In the genomic region with DNA sequence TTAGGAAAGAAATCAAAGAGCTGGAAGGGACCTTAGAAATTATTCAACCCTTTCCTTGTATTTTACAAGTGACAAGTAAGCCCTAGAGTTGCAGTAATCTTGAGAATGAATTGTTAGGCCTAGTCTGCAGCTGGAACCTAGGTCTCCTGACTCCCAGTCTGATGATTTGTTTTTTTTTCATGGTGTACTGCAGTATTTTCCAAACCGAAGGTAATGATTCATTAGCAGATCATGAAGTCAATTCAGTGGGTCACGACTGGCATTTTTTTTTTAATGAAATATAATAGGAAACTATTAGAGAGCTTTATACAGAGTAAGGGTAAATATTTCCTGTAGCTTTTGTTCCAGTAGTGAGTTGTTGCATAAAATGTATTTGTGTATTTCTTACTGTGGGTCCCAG, we compare ENCODE assay signal across 31 cellular contexts. TPM values are rescaled to one million over a fixed set of nuclear protein-coding genes. Genes with fewer than 3 reads are reported as not detected.
A peak's percentile ranks its signal among the peaks of the same experiment; 100 is the strongest.
DNase-seq lines count a peak whose midpoint lies in the region; ATAC-seq and TF ChIP-seq lines count a peak whose summit lies in the region.
"Had no signal": no experiment of that assay in that cellular context is flagged by ENCODE, and none has a peak within 500 bp of the region (broad histone marks: within the 10 kb centered on the region; RNA-seq: fewer than 3 reads in every experiment).

No MANE protein-coding gene starts in this region.

- peaks cover 8% of the 10 kb centered on the region; the same call in 1 of the 2 replicates for H3K36me3 Mint-ChIP-seq in HFFc6 (ENCODE audit: low read depth)

- no peaks in the 10 kb centered on the region for H3K36me3 ChIP-seq in ascending aorta
- peaks cover 0 to 8% (median 3%) of the 10 kb centered on the region in 5 donors for H3K36me3 ChIP-seq in subcutaneous abdominal adipose tissue (ENCODE audit: control insufficient read depth in 5 of 5, insufficient read depth in 5 of 5, low read length in 5 of 5)
- H3K36me3 ChIP-seq: brain microvascular endothelial cell had no signal

- peaks cover 0 to 31% of the 10 kb centered on the region in 2 donors for H3K4me1 ChIP-seq in ascending aorta
- peaks cover 1 to 36% (median 34%) of the 10 kb centered on the region in 5 donors for H3K4me1 ChIP-seq in subcutaneous abdominal adipose tissue (ENCODE audit: control insufficient read depth in 5 of 5, insufficient read depth in 5 of 5, low read length in 5 of 5)

- no peak for TF ChIP-seq CTCF in HFFc6 (IDR thresholded peaks at IDR 0.05)
- TF ChIP-seq CTCF in ascending aorta (IDR thresholded peaks at IDR 0.05) = no peak

- no peak overlapping the region for H3K9ac ChIP-seq in subcutaneous abdominal adipose tissue (ENCODE audit: low read length in 5 of 5)

- no peak for ATAC-seq in HG03354 (IDR thresholded peaks at IDR 0.05; ENCODE audit: poor library complexity, severe bottlenecking, unreplicated experiment)
- ATAC-seq: activated T-cell treated with anti-CD3 and anti-CD28 coated beads, Interleukin-2, amount 50 U/mL, for 4 hours; GM23338; left colon; psoas muscle had no signal

- H3K9me3 Mint-ChIP-seq in HFFc6 = no peaks in the 10 kb centered on the region
- H3K9me3 Mint-ChIP-seq: activated B cell treated with CpG ODN at 0.5 μM for 24 hours; activated T-cell treated with anti-CD3 and anti-CD28 coated beads, Interleukin-2, amount 50 U/mL, for 4 hours; GM23338 had no signal

- peak overlapping the region; percentile 69 for H3K27ac Mint-ChIP-seq in HFFc6
- H3K27ac Mint-ChIP-seq: activated B cell treated with CpG ODN at 0.5 μM for 24 hours, GM23338 had no signal

- no peaks in the 10 kb centered on the region for H3K9me3 ChIP-seq in ascending aorta
- H3K9me3 ChIP-seq in subcutaneous abdominal adipose tissue (ENCODE audit: control insufficient read depth in 5 of 5, low read length in 5 of 5) = no peaks in the 10 kb centered on the region
- H3K9me3 ChIP-seq: psoas muscle, stomach, transverse colon had no signal

- intact Hi-C loops in ascending aorta (cut with DNase I) = no loop called here

- H3K27me3 ChIP-seq in ascending aorta = no peaks in the 10 kb centered on the region
- H3K27me3 ChIP-seq in subcutaneous abdominal adipose tissue (ENCODE audit: control insufficient read depth in 5 of 5, insufficient read depth in 4 of 5, low read length in 5 of 5) = no peaks in the 10 kb centered on the region
- H3K27me3 ChIP-seq: brain microvascular endothelial cell, stomach, transverse colon had no signal

- peaks cover 50% of the 10 kb centered on the region for H3K4me1 Mint-ChIP-seq in HFFc6 (ENCODE audit: low read depth)
- H3K4me1 Mint-ChIP-seq: activated B cell treated with CpG ODN at 0.5 μM for 24 hours had no signal

- H3K4me3 ChIP-seq in ascending aorta (no peak overlapping the region), subcutaneous abdominal adipose tissue (ENCODE audit: low read depth in 1 of 5, low read length in 5 of 5) (no peak overlapping the region)
- H3K4me3 ChIP-seq: GM23338, psoas muscle, stomach, transverse colon had no signal

- DNase-seq in HFFc6 = peak; percentile 18
- DNase-seq in ascending aorta (ENCODE audit: low spot score in 2 of 2) = no peak
- peak; percentile 77 for DNase-seq in iris pigment epithelial cell (ENCODE audit: low read depth)
- DNase-seq in DMS53 (lab: John Stamatoyannopoulos, UW) = no peak
- no peak for DNase-seq in stimulated activated CD4-positive, alpha-beta T cell treated with anti-CD3 and anti-CD28 coated beads, Interleukin-15, amount 100 ng/mL, for 24 hours
- DNase-seq: activated B cell treated with CpG ODN at 0.5 μM for 24 hours; activated CD4-positive, alpha-beta T cell treated with anti-CD3 and anti-CD28 coated beads, Interleukin-2, amount 50 U/mL, for 1 hour; activated T-cell treated with anti-CD3 and anti-CD28 coated beads, Interleukin-2, amount 50 U/mL, for 4 hours; brain microvascular endothelial cell; C1 segment of cervical spinal cord; COR-L47; DMS79 treated with DMSO at 0.1 percent for 48 hours; effector memory CD4-positive, alpha-beta T cell; erythroblast; foreskin melanocyte; left colon; NCI-H1092; NCI-H1694 treated with DMSO at 0.1 percent for 48 hours; NCI-H2171; NCI-H510A treated with DMSO at 0.1 percent for 48 hours; psoas muscle; SHP77 treated with DMSO at 0.1 percent for 48 hours; small intestine; stimulated activated CD4-positive, alpha-beta T cell treated with anti-CD3 and anti-CD28 coated beads, Interleukin-1b, Interleukin-23, amount 100 ng/mL, for 48 hours; stomach; SW 1271; T1000; transverse colon had no signal

- H3K27ac ChIP-seq in ascending aorta (peak overlapping the region; percentile 53 to 61), subcutaneous abdominal adipose tissue (ENCODE audit: low read depth, low read length) (peak overlapping the region; percentile 70)
- H3K27ac ChIP-seq: brain microvascular endothelial cell, psoas muscle, stomach, transverse colon had no signal

- H3K27me3 Mint-ChIP-seq in HFFc6 (ENCODE audit: insufficient read depth) = no peaks in the 10 kb centered on the region
- H3K27me3 Mint-ChIP-seq: activated B cell treated with CpG ODN at 0.5 μM for 24 hours had no signal

- H3K4me3 Mint-ChIP-seq in HFFc6 = 0 out of 2 replicates have a peak overlapping the region, but pooled peaks have one; percentile 16
- H3K4me3 Mint-ChIP-seq: activated B cell treated with CpG ODN at 0.5 μM for 24 hours; activated T-cell treated with anti-CD3 and anti-CD28 coated beads, Interleukin-2, amount 50 U/mL, for 4 hours; GM23338 had no signal

RNA-seq across cellular contexts. Expression of a gene that starts 42.8 kb away (rescaled TPM):
- total RNA-seq in HFFc6 (2021; fragmentation: NEBNext Ultra II Directional; extraction: Animal tissue kit (Norgen Biotek cat#: 25700)) = 100 to 1,000 TPM; 105 to 130 (median 118) TPM
- 342 TPM for total RNA-seq in ascending aorta

Comparison
In these comparisons a context has a peak if more than half of its experiments do, and no peak if none do; other contexts are left out.
1. DNase-seq: peak in HFFc6 (single experiment) and iris pigment epithelial cell (single experiment); none in ascending aorta (0 of 2), DMS53 (single experiment) and stimulated activated CD4-positive, alpha-beta T cell treated with anti-CD3 and anti-CD28 coated beads, Interleukin-15, amount 100 ng/mL, for 24 hours (single experiment).